8 cellular contexts compared by ENCODE assay signal in genomic region chr11:834371-835316, GRCh38. TPM values are rescaled to one million over a fixed set of nuclear protein-coding genes. Genes with fewer than 3 reads are reported as not detected.
DNase-seq lines count a peak whose midpoint lies in the region; ATAC-seq, FAIRE-seq and TF ChIP-seq lines count a peak whose summit lies in the region.

No MANE protein-coding gene starts in this region.

- peaks cover 48% of the 10 kb centered on the region for H3K79me2 ChIP-seq in keratinocyte (ENCODE audit: control insufficient read depth, insufficient read depth, low read length)

- H2AFZ ChIP-seq in keratinocyte (ENCODE audit: control insufficient read depth, low read length), result no peak overlapping the region

- peak overlapping the region; percentile 94 for H3K27ac ChIP-seq in keratinocyte (ENCODE audit: control insufficient read depth, insufficient read depth, low read length)

- H4K20me1 ChIP-seq in keratinocyte (ENCODE audit: control insufficient read depth, extremely low read depth, insufficient read depth, low read length), result peaks cover 6% of the 10 kb centered on the region

- peak overlapping the region; percentile 98 for H3K4me2 ChIP-seq in keratinocyte (ENCODE audit: control insufficient read depth, extremely low read depth, insufficient read depth, low read depth, low read length)

- H3K36me3 ChIP-seq in keratinocyte (ENCODE audit: control insufficient read depth in 2 of 2, extremely low read depth in 1 of 2, insufficient read depth in 2 of 2, low read length in 2 of 2), result peaks cover 12 to 25% of the 10 kb centered on the region in 2 experiments

- peak overlapping the region; percentile 95 for H3K9ac ChIP-seq in keratinocyte (ENCODE audit: control insufficient read depth, extremely low read depth, insufficient read depth, low read length)

- peaks cover 3% of the 10 kb centered on the region for H3K9me1 ChIP-seq in keratinocyte (ENCODE audit: control insufficient read depth, extremely low read depth, insufficient read depth, low read length)

- dilution Hi-C loops in keratinocyte (cut with MboI; ENCODE audit: extremely low pct_ligation_motif_present, low sequenced_read_pairs), result no loop called here

- no peaks in the 10 kb centered on the region for H3K9me3 ChIP-seq in keratinocyte (ENCODE audit: control insufficient read depth, low read depth, low read length)

- no peak for ATAC-seq in stimulated activated naive CD8-positive, alpha-beta T cell treated with anti-CD3 and anti-CD28 coated beads, Interleukin-15, Interleukin-2, amounts not matched to agents 100 U/mL and 50 U/mL, for 24 hours
- ATAC-seq in HG03521 (IDR thresholded peaks at IDR 0.05; ENCODE audit: unreplicated experiment), result no peak

- H3K4me3 ChIP-seq in keratinocyte (ENCODE audit: control insufficient read depth in 2 of 3, extremely low read depth in 1 of 3, insufficient read depth in 2 of 3, low read depth in 1 of 3, low read length in 3 of 3), result peak overlapping the region; percentile 73 to 84 (median 78)

- peak; percentile 74 for FAIRE-seq in keratinocyte (lab: Jason Lieb, UNC)

- TF ChIP-seq CTCF in keratinocyte (optimal IDR thresholded peaks at IDR 0.05 in 1 of 3, IDR thresholded peaks at IDR 0.05 in 1 of 3, conservative IDR thresholded peaks at IDR 0.05 in 1 of 3; ENCODE audit: extremely low read depth in 1 of 3, insufficient read depth in 2 of 3, low read length in 3 of 3), result no peak

- DNase-seq in A172 (ENCODE audit: low spot score), result peak; percentile 96
- peak; percentile 83 for DNase-seq in HS-27A (ENCODE audit: low read depth)
- peak; percentile 95 for DNase-seq in astrocyte of the hippocampus (ENCODE audit: low read depth, low spot score)
- peak; percentile 83 for DNase-seq in keratinocyte (ENCODE audit: low read depth, low spot score)
- DNase-seq in stimulated activated naive CD8-positive, alpha-beta T cell treated with anti-CD3 and anti-CD28 coated beads, Interleukin-15, Interleukin-2, amounts not matched to agents 100 U/mL and 50 U/mL, for 24 hours, result peak; percentile 50
- DNase-seq in NCI-H1417 treated with DMSO at 0.1 percent for 48 hours (lab: John Stamatoyannopoulos, UW), result no peak
- DNase-seq in HuH-7 (ENCODE audit: low spot score), result no peak

- H3K27me3 ChIP-seq in keratinocyte (ENCODE audit: control insufficient read depth, extremely low read depth, insufficient read depth, low read length), result peaks cover 16% of the 10 kb centered on the region

- peaks cover 42% of the 10 kb centered on the region for H3K4me1 ChIP-seq in keratinocyte (ENCODE audit: control insufficient read depth, extremely low read depth, insufficient read depth, low read length)

RNA-seq across cellular contexts. Expression of gene CD151, which starts 1.9 kb away (rescaled TPM):
- 892 and 998 TPM in 2 replicates for total RNA-seq in A172 (2014; rRNA removed; shearing (Covaris generic))
- polyA plus RNA-seq in keratinocyte, result 434 to 997 TPM (median 500 TPM) in 3 replicates
- polyA plus RNA-seq in keratinocyte (2011; ENCODE audit: low read depth), result 184 TPM
- polyA plus RNA-seq in keratinocyte (2011; cell fraction: cytosol; rRNA removed), result 356 and 591 TPM in 2 replicates
- polyA plus RNA-seq in keratinocyte (2011; cell fraction: nucleus; rRNA removed), result 672 and 821 TPM in 2 replicates
- polyA plus RNA-seq in keratinocyte (2012; ENCODE audit: low replicate concordance), result 312 and 611 TPM in 2 replicates
- 548 to 874 TPM (median 870 TPM) in 3 replicates for polyA minus RNA-seq in keratinocyte
- polyA minus RNA-seq in keratinocyte (2011; cell fraction: cytosol; rRNA and poly(A)+ RNA removed), result 641 TPM
- 486 and 491 TPM in 2 replicates for polyA minus RNA-seq in keratinocyte (2011; cell fraction: nucleus; rRNA and poly(A)+ RNA removed)

RNA-seq across cellular contexts. Expression of gene CRACR2B, which starts 6.9 kb away (rescaled TPM):
- not detected in 2 replicates for total RNA-seq in A172 (2014; rRNA removed; shearing (Covaris generic))
- polyA plus RNA-seq in keratinocyte, result 0.17 to 1.1 TPM (median 0.34 TPM) in 3 replicates
- 0.15 TPM for polyA plus RNA-seq in keratinocyte (2011; ENCODE audit: low read depth)
- 0.22 and 0.62 TPM in 2 replicates for polyA plus RNA-seq in keratinocyte (2011; cell fraction: cytosol; rRNA removed)
- 0.47 and 0.84 TPM in 2 replicates for polyA plus RNA-seq in keratinocyte (2011; cell fraction: nucleus; rRNA removed)
- polyA plus RNA-seq in keratinocyte (2012; ENCODE audit: low replicate concordance), result 0.31 and 0.87 TPM in 2 replicates
- 0.20 TPM in 1 of 3 replicates, not detected in the others for polyA minus RNA-seq in keratinocyte
- polyA minus RNA-seq in keratinocyte (2011; cell fraction: cytosol; rRNA and poly(A)+ RNA removed), result 3.1 TPM
- not detected in 2 replicates for polyA minus RNA-seq in keratinocyte (2011; cell fraction: nucleus; rRNA and poly(A)+ RNA removed)

RNA-seq across cellular contexts. Expression of gene POLR2L, which starts 7.7 kb away (rescaled TPM):
- 132 and 157 TPM in 2 replicates for total RNA-seq in A172 (2014; rRNA removed; shearing (Covaris generic))
- polyA plus RNA-seq in keratinocyte, result 145 to 308 TPM (median 245 TPM) in 3 replicates
- polyA plus RNA-seq in keratinocyte (2011; ENCODE audit: low read depth), result 53.9 TPM
- 254 and 686 TPM in 2 replicates for polyA plus RNA-seq in keratinocyte (2011; cell fraction: cytosol; rRNA removed)
- 57.9 and 117 TPM in 2 replicates for polyA plus RNA-seq in keratinocyte (2011; cell fraction: nucleus; rRNA removed)
- polyA plus RNA-seq in keratinocyte (2012; ENCODE audit: low replicate concordance), result 439 and 595 TPM in 2 replicates
- 169 to 422 TPM (median 281 TPM) in 3 replicates for polyA minus RNA-seq in keratinocyte
- polyA minus RNA-seq in keratinocyte (2011; cell fraction: cytosol; rRNA and poly(A)+ RNA removed), result 635 TPM
- 83.4 and 100 TPM in 2 replicates for polyA minus RNA-seq in keratinocyte (2011; cell fraction: nucleus; rRNA and poly(A)+ RNA removed)

RNA-seq across cellular contexts. Expression of gene TSPAN4, which starts 8.0 kb away (rescaled TPM):
- 195 and 210 TPM in 2 replicates for total RNA-seq in A172 (2014; rRNA removed; shearing (Covaris generic))
- 42.1 to 73.0 TPM (median 70.8 TPM) in 3 replicates for polyA plus RNA-seq in keratinocyte
- 14.6 TPM for polyA plus RNA-seq in keratinocyte (2011; ENCODE audit: low read depth)
- 25.9 and 74.4 TPM in 2 replicates for polyA plus RNA-seq in keratinocyte (2011; cell fraction: cytosol; rRNA removed)
- 97.5 and 133 TPM in 2 replicates for polyA plus RNA-seq in keratinocyte (2011; cell fraction: nucleus; rRNA removed)
- 53.2 and 84.1 TPM in 2 replicates for polyA plus RNA-seq in keratinocyte (2012; ENCODE audit: low replicate concordance)
- polyA minus RNA-seq in keratinocyte, result 45.2 to 67.9 TPM (median 59.9 TPM) in 3 replicates
- polyA minus RNA-seq in keratinocyte (2011; cell fraction: cytosol; rRNA and poly(A)+ RNA removed), result 67.5 TPM
- 28.2 and 31.7 TPM in 2 replicates for polyA minus RNA-seq in keratinocyte (2011; cell fraction: nucleus; rRNA and poly(A)+ RNA removed)

RNA-seq across cellular contexts. Expression of gene PNPLA2, which starts 15.9 kb away (rescaled TPM):
- total RNA-seq in A172 (2014; rRNA removed; shearing (Covaris generic)), result 17.0 and 33.8 TPM in 2 replicates
- polyA plus RNA-seq in keratinocyte, result 5.3 to 14.3 TPM (median 10.2 TPM) in 3 replicates
- polyA plus RNA-seq in keratinocyte (2011; ENCODE audit: low read depth), result 7.8 TPM
- 7.5 and 14.2 TPM in 2 replicates for polyA plus RNA-seq in keratinocyte (2011; cell fraction: cytosol; rRNA removed)
- polyA plus RNA-seq in keratinocyte (2011; cell fraction: nucleus; rRNA removed), result 62.4 and 82.8 TPM in 2 replicates
- 23.7 and 65.0 TPM in 2 replicates for polyA plus RNA-seq in keratinocyte (2012; ENCODE audit: low replicate concordance)
- polyA minus RNA-seq in keratinocyte, result 14.7 to 28.3 TPM (median 22.9 TPM) in 3 replicates
- 16.7 TPM for polyA minus RNA-seq in keratinocyte (2011; cell fraction: cytosol; rRNA and poly(A)+ RNA removed)
- 29.9 and 33.8 TPM in 2 replicates for polyA minus RNA-seq in keratinocyte (2011; cell fraction: nucleus; rRNA and poly(A)+ RNA removed)

Comparison
In these comparisons a context has a peak if more than half of its experiments do, and no peak if none do; other contexts are left out.
1. DNase-seq: peak in A172 (single experiment), HS-27A (single experiment), astrocyte of the hippocampus (single experiment), keratinocyte (single experiment) and stimulated activated naive CD8-positive, alpha-beta T cell treated with anti-CD3 and anti-CD28 coated beads, Interleukin-15, Interleukin-2, amounts not matched to agents 100 U/mL and 50 U/mL, for 24 hours (single experiment); none in NCI-H1417 treated with DMSO at 0.1 percent for 48 hours (single experiment) and HuH-7 (single experiment).